In the genomic region with DNA sequence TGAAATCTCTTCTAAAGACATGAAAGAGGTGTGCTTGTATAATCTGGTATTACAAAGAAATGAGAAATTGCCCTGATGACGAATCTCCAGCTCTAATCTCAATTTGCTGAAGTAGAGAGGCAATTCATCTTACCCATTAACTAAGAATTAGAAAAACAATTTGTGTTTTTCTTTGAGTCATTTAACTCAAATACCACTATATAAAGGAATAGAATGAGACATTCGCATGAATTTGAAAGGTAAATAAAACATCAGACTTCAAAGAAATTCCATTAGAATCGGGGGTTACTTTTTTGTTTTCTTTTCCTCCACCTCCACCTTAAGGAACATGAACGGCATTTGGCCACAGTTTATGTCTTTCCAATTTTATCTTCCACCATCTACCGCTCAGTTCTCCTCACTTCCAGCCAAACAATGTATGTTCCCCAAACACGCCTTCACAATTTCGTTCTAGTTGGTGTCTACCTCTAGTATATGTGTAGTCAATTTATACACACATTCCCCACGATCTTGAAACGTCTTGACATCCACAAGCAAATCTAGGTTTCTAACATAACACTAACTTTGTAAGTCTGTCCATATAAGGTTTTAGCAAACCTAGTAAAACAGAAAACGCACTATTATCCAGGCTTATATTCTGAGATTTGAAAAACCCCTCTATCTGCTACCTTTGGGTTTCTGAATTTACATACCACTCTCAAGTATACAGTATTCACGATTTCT, we compare ENCODE assay signal across 8 cellular contexts. TPM values are rescaled to one million over a fixed set of nuclear protein-coding genes. Genes with fewer than 3 reads are reported as not detected.
A peak's percentile ranks its signal among the peaks of the same experiment; 100 is the strongest.
DNase-seq lines count a peak whose midpoint lies in the region; ATAC-seq, FAIRE-seq and TF ChIP-seq lines count a peak whose summit lies in the region.

No MANE protein-coding gene starts in this region.

- H3K23ac ChIP-seq in H1 (ENCODE audit: insufficient read length): no peak overlapping the region

- no peak overlapping the region for H2BK15ac ChIP-seq in H1 (ENCODE audit: low read length)

- peak overlapping the region; percentile 21 for H3K27ac Mint-ChIP-seq in Caco-2 (ENCODE audit: unreplicated experiment)

- H2BK20ac ChIP-seq in H1 (ENCODE audit: low read length): no peak overlapping the region

- H3K4me3 ChIP-seq in Caco-2 (ENCODE audit: low read depth, low read length): peak overlapping the region; percentile 88
- H3K4me3 ChIP-seq in MM.1S (ENCODE audit: low read length): peak overlapping the region; percentile 84
- peak overlapping the region; percentile 66 to 97 (median 86); a peak in 7 of 8 replicates for H3K4me3 ChIP-seq in H1 (ENCODE audit: extremely low read depth in 1 of 4, insufficient read depth in 2 of 4, low read depth in 3 of 4, low read length in 4 of 4)
- H3K4me3 ChIP-seq in osteoblast (ENCODE audit: insufficient read depth, low read length): peak overlapping the region; percentile 89

- BruUV-seq in Caco-2 (replicated peaks; lab: Mats Ljungman, UMichigan): TSS peak; percentile 72

- CTCF ChIA-PET in Caco-2 (lab: Charles Lee) (no interaction called here), H1 (lab: Charles Lee; ENCODE audit: partially characterized antibody) (no interaction called here), GM10248 (lab: Yijun Ruan, JAX) (interaction anchor here (0.9 to 2.2 kb wide), 2 partner anchors 12 to 54 kb away, joined by 3 to 8 read pairs; no protein-coding TSS in a partner anchor)

- H3K4me1 Mint-ChIP-seq in Caco-2 (ENCODE audit: low read depth, unreplicated experiment): peaks cover 7% of the 10 kb centered on the region

- DNase-seq in Caco-2 (peak in 1 of 2 experiments; percentile 17), MM.1S (no peak), H1 (ENCODE audit: low read depth in 1 of 2, low spot score in 2 of 2) (no peak), osteoblast (ENCODE audit: insufficient read length, low spot score, missing footprints) (peak; percentile 54), GM10248 (ENCODE audit: extremely low spot score) (no peak), posterior vena cava (ENCODE audit: low spot score) (no peak), cortex of kidney (lab: John Stamatoyannopoulos, UW) (no peak)

- no peak overlapping the region for H3K56ac ChIP-seq in H1 (replicated peaks; ENCODE audit: insufficient read length, low read depth, low read length)

- no peak overlapping the region for H3K18ac ChIP-seq in H1 (ENCODE audit: extremely low read depth, low read length)

- no peak overlapping the region for H2BK12ac ChIP-seq in H1 (ENCODE audit: low read depth, low read length)

- intact Hi-C loops in Caco-2 (cut with micrococcal nuclease; ENCODE audit: unreplicated experiment) (loop anchor here (10.0 kb wide), 1 partner anchor 329 kb away; no protein-coding TSS in a partner anchor), posterior vena cava (cut with DNase I) (no loop called here)

- peak overlapping the region; percentile 81 for H3K4me2 ChIP-seq in MM.1S (ENCODE audit: low read depth, low read length)
- peak overlapping the region; percentile 91 to 92 for H3K4me2 ChIP-seq in H1 (ENCODE audit: insufficient read depth in 1 of 2, low read depth in 2 of 2, low read length in 2 of 2)
- peak overlapping the region; percentile 89 for H3K4me2 ChIP-seq in osteoblast (ENCODE audit: insufficient read depth, low read length)

- H3K9me2 ChIP-seq in MM.1S (replicated peaks; ENCODE audit: insufficient read depth, low read length): no peaks in the 10 kb centered on the region

- no peak overlapping the region for H2AK5ac ChIP-seq in H1 (ENCODE audit: low read depth, low read length)

- H3K23me2 ChIP-seq in H1 (ENCODE audit: low read depth, low read length): peaks cover 21% of the 10 kb centered on the region

- no peak overlapping the region for H4K5ac ChIP-seq in H1 (ENCODE audit: insufficient read length, low read depth, low read length)

- H3K27me3 ChIP-seq in Caco-2 (replicated peaks; ENCODE audit: control insufficient read depth, insufficient read depth, low read length) (no peaks in the 10 kb centered on the region), MM.1S (replicated peaks; ENCODE audit: insufficient read depth, low read length) (no peaks in the 10 kb centered on the region), H1 (replicated peaks in 1 of 4; ENCODE audit: control insufficient read depth in 3 of 4, extremely low read depth in 1 of 4, insufficient read depth in 3 of 4, low read length in 3 of 4) (peaks cover 3 to 25% (median 22%) of the 10 kb centered on the region in 4 experiments), osteoblast (ENCODE audit: insufficient read depth, low read length) (no peaks in the 10 kb centered on the region)

- H2BK120ac ChIP-seq in H1 (replicated peaks; ENCODE audit: low read depth, low read length): no peak overlapping the region

- WGBS in H1 (ENCODE audit: extremely low coverage in 1 of 2, insufficient coverage in 1 of 2, insufficient read length in 1 of 2, insufficient replicate concordance in 2 of 2, low coverage in 1 of 2, low lambda C conversion rate in 2 of 2, missing lambda C conversion rate in 1 of 2), 2 experiments: 12% methylated on average over 11 of the region's 11 CpGs; no CpG with 5 or more reads in 1 of the 2 experiments

- H3K14ac ChIP-seq in H1 (ENCODE audit: insufficient read length): no peak overlapping the region

- H3K27me3 Mint-ChIP-seq in Caco-2 (ENCODE audit: insufficient read depth, unreplicated experiment): no peaks in the 10 kb centered on the region

- TF ChIP-seq EP300 in H1 (IDR thresholded peaks at IDR 0.05; ENCODE audit: borderline replicate concordance in 1 of 2, low read depth in 2 of 2, low read length in 2 of 2): no peak

- H3K9me3 ChIP-seq in Caco-2 (no peaks in the 10 kb centered on the region), MM.1S (replicated peaks; ENCODE audit: insufficient read depth, low read length) (no peaks in the 10 kb centered on the region), H1 (ENCODE audit: insufficient read depth in 2 of 2, low read depth in 1 of 2, low read length in 1 of 2) (no peaks in the 10 kb centered on the region), osteoblast (ENCODE audit: low read depth, low read length) (no peaks in the 10 kb centered on the region)

- H3K79me1 ChIP-seq in H1 (ENCODE audit: low read depth, low read length): peaks cover 4% of the 10 kb centered on the region; the same call in 1 of the 2 replicates

- no peak overlapping the region for H3K27ac ChIP-seq in MM.1S (ENCODE audit: low read length)
- H3K27ac ChIP-seq in H1 (ENCODE audit: low read depth, low read length): no peak overlapping the region
- peak overlapping the region; percentile 86 for H3K27ac ChIP-seq in osteoblast (ENCODE audit: low read depth, low read length)

- H4K20me1 ChIP-seq in MM.1S (ENCODE audit: insufficient read depth, low read length) (peaks cover 9% of the 10 kb centered on the region; the same call in 1 of the 2 replicates), H1 (replicated peaks in 1 of 2; ENCODE audit: control insufficient read depth in 1 of 2, insufficient read depth in 2 of 2, low read length in 2 of 2) (peaks cover 7 to 11% of the 10 kb centered on the region in 2 experiments), osteoblast (ENCODE audit: insufficient read depth, low read length) (peaks cover 8% of the 10 kb centered on the region)

- no peak overlapping the region for H2BK5ac ChIP-seq in H1 (ENCODE audit: low read depth, low read length)

- TF ChIP-seq CTCF in Caco-2 (IDR thresholded peaks at IDR 0.05; ENCODE audit: insufficient read depth in 1 of 2, low read depth in 1 of 2, low read length in 1 of 2, severe bottlenecking in 1 of 2, unreplicated experiment in 1 of 2): no peak
- TF ChIP-seq CTCF in MM.1S (IDR thresholded peaks at IDR 0.05; ENCODE audit: low read length): no peak
- TF ChIP-seq CTCF in H1 (IDR thresholded peaks at IDR 0.05; ENCODE audit: control extremely low read depth in 1 of 3, insufficient read depth in 1 of 3, low read depth in 1 of 3, low read length in 3 of 3): no peak
- TF ChIP-seq CTCF in osteoblast (IDR thresholded peaks at IDR 0.05; ENCODE audit: extremely low read depth, low read depth, low read length): no peak
- no peak for TF ChIP-seq CTCF in GM10248 (IDR thresholded peaks at IDR 0.05; ENCODE audit: control extremely low read depth, extremely low read depth, low read depth, missing control alignments)

- TF ChIP-seq RAD21 in H1 (IDR thresholded peaks at IDR 0.05 in 1 of 2, conservative IDR thresholded peaks at IDR 0.05 in 1 of 2; ENCODE audit: low read depth in 2 of 2, low read length in 2 of 2): no peak

- H3K9ac ChIP-seq in MM.1S (ENCODE audit: low read length): peak overlapping the region; percentile 98
- no peak overlapping the region; a peak in 1 of 7 replicates for H3K9ac ChIP-seq in H1 (replicated peaks in 1 of 4; ENCODE audit: extremely low read depth in 1 of 4, low read depth in 3 of 4, low read length in 3 of 4)

- peaks cover 31% of the 10 kb centered on the region for H3K36me3 Mint-ChIP-seq in Caco-2 (ENCODE audit: insufficient read depth, unreplicated experiment)

- TF ChIP-seq POLR2A in H1 (IDR thresholded peaks at IDR 0.05; ENCODE audit: control extremely low read depth in 1 of 2, low read depth in 2 of 2, low read length in 2 of 2): no peak

- FAIRE-seq in H1 (lab: Jason Lieb, UNC): no peak

- peaks cover 22% of the 10 kb centered on the region for H3K4me1 ChIP-seq in Caco-2
- peaks cover 11% of the 10 kb centered on the region; the same call in 1 of the 2 replicates for H3K4me1 ChIP-seq in MM.1S (ENCODE audit: low read length)
- peaks cover 0 to 9% (median 4%) of the 10 kb centered on the region in 4 experiments; a peak in 5 of 7 replicates for H3K4me1 ChIP-seq in H1 (replicated peaks in 1 of 4; ENCODE audit: control insufficient read depth in 3 of 4, insufficient read depth in 4 of 4, low read length in 3 of 4)
- H3K4me1 ChIP-seq in osteoblast (ENCODE audit: insufficient read depth, low read length): peaks cover 21% of the 10 kb centered on the region

- H4K8ac ChIP-seq in H1 (ENCODE audit: extremely low read depth, insufficient read depth, low read length): no peak overlapping the region

- no peak for ATAC-seq in GM21529 (IDR thresholded peaks at IDR 0.05; ENCODE audit: unreplicated experiment)

- H3K79me2 ChIP-seq in MM.1S (ENCODE audit: low read length) (peaks cover 34% of the 10 kb centered on the region), H1 (ENCODE audit: control insufficient read depth in 1 of 2, insufficient read depth in 2 of 2, low read length in 2 of 2) (peaks cover 0 to 29% of the 10 kb centered on the region in 2 experiments; a peak in 2 of 4 replicates), osteoblast (ENCODE audit: insufficient read depth, low read length) (peaks cover 33% of the 10 kb centered on the region)

- no peak overlapping the region for H4K91ac ChIP-seq in H1 (replicated peaks; ENCODE audit: insufficient read length, low read length)

- no peaks in the 10 kb centered on the region for H3K36me3 ChIP-seq in Caco-2 (ENCODE audit: control insufficient read depth, insufficient read depth, low read length)
- no peaks in the 10 kb centered on the region; the same call in 1 of the 2 replicates for H3K36me3 ChIP-seq in MM.1S (replicated peaks; ENCODE audit: insufficient read depth, low read length)
- H3K36me3 ChIP-seq in H1 (ENCODE audit: control insufficient read depth in 2 of 4, insufficient read depth in 4 of 4, low read length in 3 of 4): no peaks in the 10 kb centered on the region
- H3K36me3 ChIP-seq in osteoblast (ENCODE audit: insufficient read depth, low read length): no peaks in the 10 kb centered on the region

- H2AFZ ChIP-seq in MM.1S (ENCODE audit: low read length): peak overlapping the region; percentile 86
- H2AFZ ChIP-seq in H1 (ENCODE audit: low read length): no peak overlapping the region; the same call in 1 of the 2 replicates
- H2AFZ ChIP-seq in osteoblast (ENCODE audit: low read length): peak overlapping the region; percentile 81

- peaks cover 10% of the 10 kb centered on the region for H3F3A ChIP-seq in MM.1S (ENCODE audit: insufficient read depth, low read length)

- POLR2A ChIA-PET in Caco-2 (lab: Charles Lee): no interaction called here
- POLR2A ChIA-PET in H1 (lab: Charles Lee; ENCODE audit: partially characterized antibody): interaction anchor here (1.1 kb wide), 1 partner anchor 258 kb away, joined by 3 read pairs; no protein-coding TSS in a partner anchor
- POLR2A ChIA-PET in GM10248 (lab: Yijun Ruan, JAX): interaction anchor here (0.5 kb wide), 1 partner anchor 364 kb away, joined by 4 read pairs; no protein-coding TSS in a partner anchor

- no peaks in the 10 kb centered on the region for H3K9me3 Mint-ChIP-seq in Caco-2 (ENCODE audit: unreplicated experiment)

- peak overlapping the region; percentile 70 for H3K4me3 Mint-ChIP-seq in Caco-2 (ENCODE audit: unreplicated experiment)

- no peak overlapping the region for H3K4ac ChIP-seq in H1 (replicated peaks; ENCODE audit: insufficient read length, low read depth, low read length)

RNA-seq across cellular contexts. Expression of a gene that starts 1.3 kb away (rescaled TPM):
- 56.6 and 57.4 TPM in 2 replicates for total RNA-seq in Caco-2 (2022)
- total RNA-seq in H1 (2021; fragmentation: NEBNext Ultra II Directional; extraction: Animal tissue kit (Norgen Biotek cat#: 25700)): 32.0 and 32.4 TPM in 2 replicates
- 4.5 and 9.3 TPM in 2 replicates for polyA plus RNA-seq in H1 (2011; rRNA removed)
- 10.3 TPM for polyA plus RNA-seq in H1 (2011; cell fraction: cytosol; rRNA removed)
- polyA plus RNA-seq in H1 (2011; cell fraction: nucleus; rRNA removed): 8.2 TPM
- 12.7 to 24.1 TPM (median 17.1 TPM) in 4 replicates for polyA plus RNA-seq in H1 (2012, experiment 1 of 2)
- 0.68 TPM for polyA plus RNA-seq in H1 (2012, experiment 2 of 2)
- 13.5 TPM for polyA plus RNA-seq in H1 (2013, experiment 1 of 2)
- 12.6 TPM for polyA plus RNA-seq in H1 (2013, experiment 2 of 2)
- polyA minus RNA-seq in H1 (2011; rRNA and poly(A)+ RNA removed): 27.9 and 41.4 TPM in 2 replicates
- polyA minus RNA-seq in H1 (2011; cell fraction: cytosol; rRNA and poly(A)+ RNA removed): 46.4 TPM
- 85.6 TPM for polyA minus RNA-seq in H1 (2011; cell fraction: nucleus; rRNA and poly(A)+ RNA removed)
- 52.2 and 53.6 TPM in 2 replicates for total RNA-seq in osteoblast
- 10 to 100 TPM; 50.8 to 54.2 TPM for total RNA-seq in posterior vena cava
